20 cellular contexts compared by ENCODE assay signal in the genomic region with DNA sequence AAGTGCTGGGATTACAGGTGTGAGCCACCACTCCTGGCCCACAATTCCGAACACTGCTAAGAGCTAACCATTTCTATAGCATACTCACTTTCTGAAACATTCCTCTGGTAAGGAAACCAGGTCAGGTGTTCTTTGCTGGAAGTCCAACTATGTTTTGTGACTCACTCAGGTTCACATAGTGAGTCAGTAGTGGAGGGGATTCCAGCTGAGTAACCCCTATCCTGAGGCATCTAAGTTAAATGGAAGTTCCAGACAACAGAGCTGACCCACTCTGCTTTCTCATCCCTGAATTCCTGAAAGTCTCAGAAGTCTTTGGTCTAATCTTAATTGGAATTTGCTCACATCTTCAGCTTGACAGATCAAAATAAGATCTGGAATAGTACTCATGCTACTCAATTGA. TPM values are rescaled to one million over a fixed set of nuclear protein-coding genes. Genes with fewer than 3 reads are reported as not detected.
DNase-seq lines count a peak whose midpoint lies in the region; ATAC-seq, FAIRE-seq and TF ChIP-seq lines count a peak whose summit lies in the region.
"Had no signal": no experiment of that assay in that cellular context is flagged by ENCODE, and none has a peak within 500 bp of the region (broad histone marks: within the 10 kb centered on the region; RNA-seq: fewer than 3 reads in every experiment).

No MANE protein-coding gene starts in this region.

- 0 out of 2 replicates have a peak, but pooled peaks cover 4% of the 10 kb centered on the region for H4K20me1 ChIP-seq in PC-3 (ENCODE audit: low read length)
- H4K20me1 ChIP-seq in osteoblast (ENCODE audit: insufficient read depth, low read length) = no peaks in the 10 kb centered on the region

- H3K4me1 ChIP-seq in PC-3 (ENCODE audit: insufficient read depth, low read length) (peaks cover 21% of the 10 kb centered on the region), osteoblast (ENCODE audit: insufficient read depth, low read length) (no peaks in the 10 kb centered on the region), pancreas (no peaks in the 10 kb centered on the region), heart left ventricle (peaks cover 0 to 21% (median 0%) of the 10 kb centered on the region in 12 donors), vagina (no peaks in the 10 kb centered on the region)
- H3K4me1 ChIP-seq: adrenal gland had no signal

- CTCF ChIA-PET in PC-3 (lab: Charles Lee) = no interaction called here

- no peak for FAIRE-seq in pancreas (lab: Jason Lieb, UNC)

- BruUV-seq in PC-3 (replicated peaks; lab: Mats Ljungman, UMichigan) = no TSS peak

- intact Hi-C loops in PC-3 (cut with micrococcal nuclease) (no loop called here), pancreas (cut with DNase I) (no loop called here), heart left ventricle (cut with DNase I) (no loop called here), vagina (cut with DNase I) (no loop called here)

- POLR2A ChIA-PET in PC-3 (lab: Charles Lee; ENCODE audit: unreplicated experiment) = no interaction called here

- H3K79me2 ChIP-seq in PC-3 (ENCODE audit: low read length) (no peaks in the 10 kb centered on the region), osteoblast (ENCODE audit: insufficient read depth, low read length) (no peaks in the 10 kb centered on the region)

- peak overlapping the region; percentile 31 for H3K4me2 ChIP-seq in PC-3 (ENCODE audit: low read length)
- no peak overlapping the region for H3K4me2 ChIP-seq in osteoblast (ENCODE audit: insufficient read depth, low read length)

- DNase-seq in EL (peak; percentile 64), PC-3 (peak; percentile 89), epithelial cell of esophagus (ENCODE audit: low read depth) (peak; percentile 97), osteoblast (ENCODE audit: insufficient read length, low spot score, missing footprints) (peak; percentile 87), pancreas (no peak), heart left ventricle (no peak), vagina (ENCODE audit: extremely low spot score in 2 of 2) (no peak), NCI-H2227 treated with DMSO at 0.1 percent for 48 hours (lab: John Stamatoyannopoulos, UW) (no peak)
- DNase-seq: activated B cell treated with CpG ODN at 0.5 μM for 24 hours; adrenal gland; CD8-positive, alpha-beta T cell; GF-D8; glutamatergic neuron; Kasumi-1; left colon; NCI-H2029 treated with DMSO at 0.1 percent for 48 hours; NK-92 treated with Interleukin-12 subunit alpha and Interleukin-12 subunit beta, amount 100 ng/mL, for 24 hours had no signal

- ATAC-seq in PC-3 = peak; percentile 94
- no peak for ATAC-seq in pancreas
- no peak for ATAC-seq in heart left ventricle
- ATAC-seq: CD8-positive, alpha-beta T cell; left colon had no signal

- no peak overlapping the region for H2AFZ ChIP-seq in PC-3 (ENCODE audit: low read length)
- H2AFZ ChIP-seq in osteoblast (ENCODE audit: low read length) = no peak overlapping the region

- TF ChIP-seq CTCF in PC-3 (conservative IDR thresholded peaks at IDR 0.05; ENCODE audit: low read depth, low read length) (no peak), epithelial cell of esophagus (IDR thresholded peaks at IDR 0.05; ENCODE audit: insufficient read depth, low read depth, low read length, missing control alignments) (no peak), osteoblast (IDR thresholded peaks at IDR 0.05; ENCODE audit: extremely low read depth, low read depth, low read length) (no peak), pancreas (IDR thresholded peaks at IDR 0.05) (no peak), heart left ventricle (IDR thresholded peaks at IDR 0.05) (no peak), vagina (IDR thresholded peaks at IDR 0.05) (no peak)

- no peak overlapping the region for H3K9ac ChIP-seq in PC-3 (ENCODE audit: low read length)

- no peaks in the 10 kb centered on the region for H3K9me2 ChIP-seq in PC-3 (replicated peaks; ENCODE audit: low read length)

- H3F3A ChIP-seq in PC-3 (ENCODE audit: low read length, unreplicated experiment) = no peaks in the 10 kb centered on the region

- H3K4me3 ChIP-seq in PC-3 (ENCODE audit: low read length) = no peak overlapping the region
- H3K4me3 ChIP-seq in epithelial cell of esophagus (ENCODE audit: low read length) = no peak overlapping the region
- no peak overlapping the region for H3K4me3 ChIP-seq in osteoblast (ENCODE audit: insufficient read depth, low read length)
- H3K4me3 ChIP-seq in pancreas = no peak overlapping the region
- no peak overlapping the region for H3K4me3 ChIP-seq in heart left ventricle
- H3K4me3 ChIP-seq in vagina = no peak overlapping the region
- H3K4me3 ChIP-seq: adrenal gland, SK-N-MC, skin epidermis had no signal

- H3K9me3 ChIP-seq in PC-3 (ENCODE audit: low read length) (no peaks in the 10 kb centered on the region), osteoblast (ENCODE audit: low read depth, low read length) (no peaks in the 10 kb centered on the region), pancreas (no peaks in the 10 kb centered on the region), heart left ventricle (no peaks in the 10 kb centered on the region), vagina (no peaks in the 10 kb centered on the region)
- H3K9me3 ChIP-seq: adrenal gland had no signal

- H3K27me3 ChIP-seq in PC-3 (ENCODE audit: low read length) = no peaks in the 10 kb centered on the region
- H3K27me3 ChIP-seq in osteoblast (ENCODE audit: insufficient read depth, low read length) = no peaks in the 10 kb centered on the region
- H3K27me3 ChIP-seq in pancreas = no peaks in the 10 kb centered on the region
- no peaks in the 10 kb centered on the region for H3K27me3 ChIP-seq in heart left ventricle
- no peaks in the 10 kb centered on the region for H3K27me3 ChIP-seq in vagina
- H3K27me3 ChIP-seq: adrenal gland had no signal

- H3K27ac ChIP-seq in PC-3 (ENCODE audit: low read length) (peak overlapping the region; percentile 37), osteoblast (ENCODE audit: low read depth, low read length) (no peak overlapping the region), pancreas (no peak overlapping the region), heart left ventricle (no peak overlapping the region), vagina (no peak overlapping the region)
- H3K27ac ChIP-seq: adrenal gland, SK-N-MC, skin epidermis had no signal

- TF ChIP-seq POLR2A in heart left ventricle (IDR thresholded peaks at IDR 0.05) (no peak), vagina (IDR thresholded peaks at IDR 0.05) (no peak)

- WGBS in pancreas, 2 donors = 98 to 100% methylated on average over 1 of the region's 1 CpG
- WGBS in heart left ventricle, 4 donors = 82 to 100% (median 97%) methylated on average over 1 of the region's 1 CpG

- H3K36me3 ChIP-seq in PC-3 (ENCODE audit: low read depth, low read length) (peaks cover 47% of the 10 kb centered on the region), osteoblast (ENCODE audit: insufficient read depth, low read length) (peaks cover 63% of the 10 kb centered on the region), pancreas (peaks cover 3 to 44% (median 12%) of the 10 kb centered on the region in 3 donors), heart left ventricle (peaks cover 6 to 96% (median 74%) of the 10 kb centered on the region in 9 donors), vagina (peaks cover 0 to 79% of the 10 kb centered on the region in 2 donors)

RNA-seq across cellular contexts. Expression of a gene that starts 3.0 kb away (rescaled TPM):
- 0.36 and 0.40 TPM in 2 replicates for total RNA-seq in PC-3 (2014; rRNA removed)
- total RNA-seq in osteoblast = 0.29 and 0.72 TPM in 2 replicates
- under 1 TPM; 0.35 to 0.70 (median 0.49) TPM for total RNA-seq in pancreas
- polyA plus RNA-seq in pancreas = 1 to 10 TPM; 1.8 to 3.1 TPM
- total RNA-seq in heart left ventricle = under 1 TPM in 8 of 9 donors, not detected in 1; 0.30 to 0.80 (median 0.47) TPM
- polyA plus RNA-seq in heart left ventricle = under 1 TPM; 0.43 to 0.57 TPM
- not detected for total RNA-seq in vagina

RNA-seq across cellular contexts. Expression of a gene that starts 29.3 kb away (rescaled TPM):
- not detected in 2 replicates for total RNA-seq in PC-3 (2014; rRNA removed)
- total RNA-seq in osteoblast = not detected in 2 replicates
- not detected for total RNA-seq in pancreas
- polyA plus RNA-seq in pancreas = not detected
- 1 to 10 TPM in 3 of 9 donors, under 1 TPM in 5, not detected in 1; 0.33 to 3.3 (median 0.61) TPM for total RNA-seq in heart left ventricle
- polyA plus RNA-seq in heart left ventricle = not detected
- total RNA-seq in vagina = not detected
- total RNA-seq: activated B cell treated with CpG ODN at 0.5 μM for 24 hours; CD8-positive, alpha-beta T cell; left colon; subcutaneous adipose tissue had no signal
- polyA plus RNA-seq: adrenal gland had no signal

RNA-seq across cellular contexts. Expression of a gene that starts 32.4 kb away (rescaled TPM):
- not detected in 2 replicates for total RNA-seq in PC-3 (2014; rRNA removed)
- total RNA-seq in osteoblast = 0.29 and 0.36 TPM in 2 replicates
- under 1 TPM in 4 of 6 donors, not detected in 2; 0.14 to 0.51 (median 0.23) TPM for total RNA-seq in pancreas
- polyA plus RNA-seq in pancreas = under 1 TPM; 0.11 to 0.26 TPM
- 1 to 10 TPM in 7 of 9 donors, under 1 TPM in 2; 0.56 to 3.4 (median 1.2) TPM for total RNA-seq in heart left ventricle
- polyA plus RNA-seq in heart left ventricle = under 1 TPM; 0.44 to 0.72 TPM
- 3.2 TPM for total RNA-seq in vagina
- total RNA-seq: activated B cell treated with CpG ODN at 0.5 μM for 24 hours; CD8-positive, alpha-beta T cell; left colon; subcutaneous adipose tissue had no signal

Comparison
In these comparisons a context has a peak if more than half of its experiments do, and no peak if none do; other contexts are left out.
1. DNase-seq: peak in EL (single experiment), PC-3 (single experiment), epithelial cell of esophagus (single experiment) and osteoblast (single experiment); none in pancreas (0 of 6), heart left ventricle (0 of 5), vagina (0 of 2) and NCI-H2227 treated with DMSO at 0.1 percent for 48 hours (single experiment).